ENCODE assay signal across 11 cellular contexts in genomic region chr1:39786303-39787107, GRCh38. TPM values are rescaled to one million over a fixed set of nuclear protein-coding genes. Genes with fewer than 3 reads are reported as not detected.
DNase-seq lines count a peak whose midpoint lies in the region; ATAC-seq, FAIRE-seq and TF ChIP-seq lines count a peak whose summit lies in the region.
"Not testable (repeated sequence)": the region's sequence is repeated elsewhere in the genome, so short reads cannot be mapped to it uniquely, and the experiment has no call there.
"Had no signal": no experiment of that assay in that cellular context is flagged by ENCODE, and none has a peak within 500 bp of the region (broad histone marks: within the 10 kb centered on the region; RNA-seq: fewer than 3 reads in every experiment).

No MANE protein-coding gene starts in this region.

- not testable (repeated sequence) for H3K36me3 ChIP-seq in CD4-positive, alpha-beta memory T cell (ENCODE audit: insufficient read depth, low read length); astrocyte (ENCODE audit: insufficient read depth, low read length); neural progenitor cell

- H3K9ac ChIP-seq in astrocyte (ENCODE audit: low read length); neural progenitor cell: not testable (repeated sequence)

- TF ChIP-seq CTCF in astrocyte (IDR thresholded peaks at IDR 0.05; ENCODE audit: insufficient read depth, low read depth, low read length); neural progenitor cell (IDR thresholded peaks at IDR 0.05); type B pancreatic cell (conservative IDR thresholded peaks at IDR 0.05): not testable (repeated sequence)

- not testable (repeated sequence) for H3K4me3 ChIP-seq in CD4-positive, alpha-beta memory T cell (ENCODE audit: low read length in 2 of 2); astrocyte (ENCODE audit: insufficient read depth, low read depth, low read length); neural progenitor cell

- not testable (repeated sequence) for H2AFZ ChIP-seq in astrocyte (ENCODE audit: low read depth, low read length); neural progenitor cell (replicated peaks)

- H3F3A ChIP-seq in neural progenitor cell (ENCODE audit: low read depth): not testable (repeated sequence)

- not testable (repeated sequence) for H3K4me1 ChIP-seq in CD4-positive, alpha-beta memory T cell (ENCODE audit: insufficient read depth, low read length); astrocyte (ENCODE audit: insufficient read depth, low read length); neural progenitor cell

- H3K27ac ChIP-seq in CD4-positive, alpha-beta memory T cell (ENCODE audit: low read depth, low read length); astrocyte (ENCODE audit: low read depth, low read length); neural progenitor cell: not testable (repeated sequence)

- not testable (repeated sequence) for H3K9me3 ChIP-seq in CD4-positive, alpha-beta memory T cell (ENCODE audit: control insufficient read depth in 1 of 2, low read length in 2 of 2); astrocyte (ENCODE audit: insufficient read depth, low read depth, low read length); neural progenitor cell (ENCODE audit: low read depth)

- H3K27me3 ChIP-seq in CD4-positive, alpha-beta memory T cell (ENCODE audit: insufficient read depth, low read length): not testable (repeated sequence)
- H3K27me3 ChIP-seq in astrocyte (ENCODE audit: insufficient read depth, low read length): peaks cover 27% of the 10 kb centered on the region
- peaks cover 86% of the 10 kb centered on the region for H3K27me3 ChIP-seq in neural progenitor cell

- not testable (repeated sequence) for H3K4me2 ChIP-seq in astrocyte (ENCODE audit: low read length); neural progenitor cell

- not testable (repeated sequence) for H3K27me3 Mint-ChIP-seq in CD4-positive, alpha-beta memory T cell; memory B cell
- H3K27me3 Mint-ChIP-seq in activated CD4-positive, alpha-beta T cell treated with anti-CD3 and anti-CD28 coated beads, Interleukin-2, amount 10 ng/mL, durations not matched to agents 24 days and 14 days: peaks cover 32% of the 10 kb centered on the region
- peaks cover 51% of the 10 kb centered on the region for H3K27me3 Mint-ChIP-seq in astrocyte (ENCODE audit: low read depth, unreplicated experiment)
- H3K27me3 Mint-ChIP-seq in neural progenitor cell (ENCODE audit: insufficient read depth, low read depth): peaks cover 41% of the 10 kb centered on the region
- H3K27me3 Mint-ChIP-seq in type B pancreatic cell: peaks cover 59% of the 10 kb centered on the region

- FAIRE-seq in astrocyte (lab: Jason Lieb, UNC): not testable (repeated sequence)

- H4K20me1 ChIP-seq in astrocyte (ENCODE audit: insufficient read depth, low read length); neural progenitor cell (ENCODE audit: low read depth): not testable (repeated sequence)

- H3K9me3 Mint-ChIP-seq in CD4-positive, alpha-beta memory T cell; activated CD4-positive, alpha-beta T cell treated with anti-CD3 and anti-CD28 coated beads, Interleukin-2, amount 10 ng/mL, durations not matched to agents 24 days and 14 days; astrocyte (ENCODE audit: unreplicated experiment); memory B cell; neural progenitor cell; type B pancreatic cell: not testable (repeated sequence)

- H3K4me1 Mint-ChIP-seq in CD4-positive, alpha-beta memory T cell: peaks cover 0 to 20% (median 7%) of the 10 kb centered on the region in 4 donors
- not testable (repeated sequence) for H3K4me1 Mint-ChIP-seq in activated CD4-positive, alpha-beta T cell treated with anti-CD3 and anti-CD28 coated beads, Interleukin-2, amount 10 ng/mL, durations not matched to agents 24 days and 14 days; astrocyte (ENCODE audit: low read depth, unreplicated experiment); type B pancreatic cell (ENCODE audit: unreplicated experiment)
- H3K4me1 Mint-ChIP-seq in memory B cell: peaks cover 15% of the 10 kb centered on the region
- peaks cover 17% of the 10 kb centered on the region for H3K4me1 Mint-ChIP-seq in neural progenitor cell

- H3K27ac Mint-ChIP-seq in CD4-positive, alpha-beta memory T cell; activated CD4-positive, alpha-beta T cell treated with anti-CD3 and anti-CD28 coated beads, Interleukin-2, amount 10 ng/mL, durations not matched to agents 24 days and 14 days; astrocyte (ENCODE audit: unreplicated experiment); memory B cell; neural progenitor cell: not testable (repeated sequence)
- peak overlapping the region; percentile 9 for H3K27ac Mint-ChIP-seq in type B pancreatic cell

- peak overlapping the region in 5 of 8 donors; percentile 51 to 79 (median 72) for H3K4me3 Mint-ChIP-seq in CD4-positive, alpha-beta memory T cell
- H3K4me3 Mint-ChIP-seq in activated CD4-positive, alpha-beta T cell treated with anti-CD3 and anti-CD28 coated beads, Interleukin-2, amount 10 ng/mL, durations not matched to agents 24 days and 14 days: peak overlapping the region; percentile 23
- H3K4me3 Mint-ChIP-seq in astrocyte (ENCODE audit: unreplicated experiment) (peak overlapping the region; percentile 27), memory B cell (peak overlapping the region; percentile 74), neural progenitor cell (peak overlapping the region; percentile 18), type B pancreatic cell (peak overlapping the region; percentile 71)

- intact Hi-C loops in CD4-positive, alpha-beta memory T cell (cut with micrococcal nuclease); activated CD4-positive, alpha-beta T cell treated with anti-CD3 and anti-CD28 coated beads, Interleukin-2, amount 10 ng/mL, durations not matched to agents 24 days and 14 days (cut with micrococcal nuclease): not testable (repeated sequence)

- ATAC-seq in memory B cell (ENCODE audit: low read depth): not testable (repeated sequence)

- not testable (repeated sequence) for H3K36me3 Mint-ChIP-seq in CD4-positive, alpha-beta memory T cell; activated CD4-positive, alpha-beta T cell treated with anti-CD3 and anti-CD28 coated beads, Interleukin-2, amount 10 ng/mL, durations not matched to agents 24 days and 14 days (ENCODE audit: low read depth); astrocyte (ENCODE audit: low read depth, unreplicated experiment); memory B cell; neural progenitor cell; type B pancreatic cell

- POLR2A ChIA-PET in CD4-positive, alpha-beta memory T cell (lab: Charles Lee; ENCODE audit: partially characterized antibody): interaction anchor here (5.0 kb wide), 1 partner anchor 13 kb away, joined by 56 read pairs; no protein-coding TSS in a partner anchor

- not testable (repeated sequence) for DNase-seq in CD4-positive, alpha-beta memory T cell; activated CD4-positive, alpha-beta T cell treated with anti-CD3 and anti-CD28 coated beads, Interleukin-2, amount 10 ng/mL, durations not matched to agents 24 days and 14 days; astrocyte (ENCODE audit: low read depth); memory B cell (ENCODE audit: low spot score in 2 of 2); neural progenitor cell (ENCODE audit: low spot score); type B pancreatic cell (ENCODE audit: extremely low spot score, unreplicated experiment)
- peak; percentile 79 for DNase-seq in NCI-H510A (lab: John Stamatoyannopoulos, UW)
- peak; percentile 18 for DNase-seq in fibroblast of peridontal ligament (ENCODE audit: extremely low read depth)

- CTCF ChIA-PET in CD4-positive, alpha-beta memory T cell (lab: Charles Lee; ENCODE audit: partially characterized antibody): interaction anchor here (1.6 kb wide), 1 partner anchor 13 kb away, joined by 5 read pairs; no protein-coding TSS in a partner anchor

- not testable (repeated sequence) for H3K79me2 ChIP-seq in astrocyte (ENCODE audit: insufficient read depth, low read length); neural progenitor cell (ENCODE audit: low read depth)

RNA-seq across cellular contexts. Expression of gene BMP8B, which starts 2.2 kb away (rescaled TPM):
- under 1 TPM; 0.89 to 0.99 TPM for total RNA-seq in CD4-positive, alpha-beta memory T cell
- polyA plus RNA-seq in CD4-positive, alpha-beta memory T cell: under 1 TPM; 0.03 to 0.07 TPM
- 0.37 and 0.43 TPM in 2 replicates for total RNA-seq in activated CD4-positive, alpha-beta T cell treated with anti-CD3 and anti-CD28 coated beads, Interleukin-2, amount 10 ng/mL, durations not matched to agents 24 days and 14 days
- 0.16 TPM in 1 of 2 replicates, not detected in the other for total RNA-seq in astrocyte
- 0.24 and 0.28 TPM in 2 replicates for total RNA-seq in neural progenitor cell (ENCODE audit: low replicate concordance)
- 1.5 and 2.4 TPM in 2 replicates for total RNA-seq in type B pancreatic cell (ENCODE audit: low replicate concordance)
- total RNA-seq: HT1080 had no signal

RNA-seq across cellular contexts. Expression of gene OXCT2, which starts 15.4 kb away (rescaled TPM):
- under 1 TPM in 1 of 2 experiments, not detected in 1; 0.36 TPM for total RNA-seq in CD4-positive, alpha-beta memory T cell
- not detected for polyA plus RNA-seq in CD4-positive, alpha-beta memory T cell
- total RNA-seq in activated CD4-positive, alpha-beta T cell treated with anti-CD3 and anti-CD28 coated beads, Interleukin-2, amount 10 ng/mL, durations not matched to agents 24 days and 14 days: 1.5 and 1.8 TPM in 2 replicates
- total RNA-seq in astrocyte: 0.24 and 0.36 TPM in 2 replicates
- 2.1 TPM in 2 replicates for total RNA-seq in neural progenitor cell (ENCODE audit: low replicate concordance)
- total RNA-seq in type B pancreatic cell (ENCODE audit: low replicate concordance): 0.21 and 0.65 TPM in 2 replicates
- total RNA-seq: G401, H7, HT1080 had no signal

RNA-seq across cellular contexts. Expression of gene PPIE, which starts 47.8 kb away (rescaled TPM):
- total RNA-seq in CD4-positive, alpha-beta memory T cell: 10 to 100 TPM; 67.7 to 69.4 TPM
- 100 to 1,000 TPM in 1 of 2 donors, 10 to 100 TPM in 1; 77.2 to 162 TPM for polyA plus RNA-seq in CD4-positive, alpha-beta memory T cell
- total RNA-seq in activated CD4-positive, alpha-beta T cell treated with anti-CD3 and anti-CD28 coated beads, Interleukin-2, amount 10 ng/mL, durations not matched to agents 24 days and 14 days: 71.3 and 76.7 TPM in 2 replicates
- 33.1 and 33.7 TPM in 2 replicates for total RNA-seq in astrocyte
- total RNA-seq in neural progenitor cell (ENCODE audit: low replicate concordance): 50.8 and 57.2 TPM in 2 replicates
- total RNA-seq in type B pancreatic cell (ENCODE audit: low replicate concordance): 50.0 and 51.7 TPM in 2 replicates

Comparison
In these comparisons a context has a peak if more than half of its experiments do, and no peak if none do; other contexts are left out.
1. H3K4me3 Mint-ChIP-seq: peak in every context shown above with its lines; median percentile 74 in memory B cell; 72 in CD4-positive, alpha-beta memory T cell; 71 in type B pancreatic cell; 27 in astrocyte; 23 in activated CD4-positive, alpha-beta T cell treated with anti-CD3 and anti-CD28 coated beads, Interleukin-2, amount 10 ng/mL, durations not matched to agents 24 days and 14 days; 18 in neural progenitor cell.